8 cellular contexts compared by ENCODE assay signal in genomic region chr18:46073474-46074331, GRCh38. TPM values are rescaled to one million over a fixed set of nuclear protein-coding genes. Genes with fewer than 3 reads are reported as not detected.
DNase-seq lines count a peak whose midpoint lies in the region; ATAC-seq and TF ChIP-seq lines count a peak whose summit lies in the region.

No MANE protein-coding gene starts in this region.

- peak; percentile 54 for ATAC-seq in activated T-helper 17 cell treated with anti-CD3 and anti-CD28 coated beads, Interleukin-2, amount 50 U/mL, for 72 hours (replicated peaks)
- ATAC-seq in foreskin keratinocyte (peak; percentile 31), omental fat pad (ENCODE audit: low FRiP score) (no peak), GM18498 (IDR thresholded peaks at IDR 0.05; ENCODE audit: unreplicated experiment) (no peak)

- H3K27me3 Mint-ChIP-seq in activated T-helper 17 cell treated with anti-CD3 and anti-CD28 coated beads, Interleukin-2, amount 50 U/mL, for 72 hours, result no peaks in the 10 kb centered on the region
- no peaks in the 10 kb centered on the region for H3K27me3 Mint-ChIP-seq in osteocyte (ENCODE audit: unreplicated experiment)

- H3K9me3 Mint-ChIP-seq in activated T-helper 17 cell treated with anti-CD3 and anti-CD28 coated beads, Interleukin-2, amount 50 U/mL, for 72 hours, result no peaks in the 10 kb centered on the region
- H3K9me3 Mint-ChIP-seq in osteocyte (ENCODE audit: unreplicated experiment), result no peaks in the 10 kb centered on the region

- peak overlapping the region; percentile 52 for H3K27ac Mint-ChIP-seq in activated T-helper 17 cell treated with anti-CD3 and anti-CD28 coated beads, Interleukin-2, amount 50 U/mL, for 72 hours
- H3K27ac Mint-ChIP-seq in osteocyte (ENCODE audit: unreplicated experiment), result no peak overlapping the region

- H3K36me3 Mint-ChIP-seq in activated T-helper 17 cell treated with anti-CD3 and anti-CD28 coated beads, Interleukin-2, amount 50 U/mL, for 72 hours (ENCODE audit: low read depth), result peaks cover 6% of the 10 kb centered on the region
- H3K36me3 Mint-ChIP-seq in osteocyte (ENCODE audit: unreplicated experiment), result no peaks in the 10 kb centered on the region

- no peaks in the 10 kb centered on the region for H3K27me3 ChIP-seq in foreskin keratinocyte

- H3K27ac ChIP-seq in foreskin keratinocyte, result no peak overlapping the region

- peak; percentile 91 for TF ChIP-seq CTCF in foreskin keratinocyte (conservative IDR thresholded peaks at IDR 0.05)
- peak; percentile 76 for TF ChIP-seq CTCF in osteocyte (IDR thresholded peaks at IDR 0.05)
- TF ChIP-seq CTCF in omental fat pad (IDR thresholded peaks at IDR 0.05), result no peak

- peak overlapping the region; percentile 19 for H3K4me3 Mint-ChIP-seq in activated T-helper 17 cell treated with anti-CD3 and anti-CD28 coated beads, Interleukin-2, amount 50 U/mL, for 72 hours
- no peak overlapping the region for H3K4me3 Mint-ChIP-seq in osteocyte (ENCODE audit: unreplicated experiment)

- peaks cover 8% of the 10 kb centered on the region for H3K4me1 ChIP-seq in foreskin keratinocyte

- peaks cover 20% of the 10 kb centered on the region for H3K4me1 Mint-ChIP-seq in activated T-helper 17 cell treated with anti-CD3 and anti-CD28 coated beads, Interleukin-2, amount 50 U/mL, for 72 hours
- H3K4me1 Mint-ChIP-seq in osteocyte (ENCODE audit: unreplicated experiment), result peaks cover 20% of the 10 kb centered on the region

- DNase-seq in Daoy (ENCODE audit: low read depth) (peak; percentile 39), HUDEP-2 (lab: John Stamatoyannopoulos, UW; ENCODE audit: unreplicated experiment in 76 of 76) (peak in 49 of 76 experiments; percentile 1 to 91 (median 54)), NOMO-1 treated with dmso at 0.1 percent for 144 hours (lab: John Stamatoyannopoulos, UW; ENCODE audit: unreplicated experiment) (peak; percentile 58), foreskin keratinocyte (peak in 1 of 2 donors; percentile 67), osteocyte (ENCODE audit: extremely low spot score, unreplicated experiment) (peak; percentile 77), omental fat pad (ENCODE audit: low spot score) (no peak)

RNA-seq across cellular contexts. Expression of gene PSTPIP2, which starts 1.6 kb away (rescaled TPM):
- 0.69 and 4.7 TPM in 2 replicates for total RNA-seq in Daoy (2014; rRNA removed; shearing (Covaris generic))
- total RNA-seq in activated T-helper 17 cell treated with anti-CD3 and anti-CD28 coated beads, Interleukin-2, amount 50 U/mL, for 72 hours, result 1 to 10 TPM; 4.3 to 8.1 TPM
- 26.5 and 31.4 TPM in 2 replicates for total RNA-seq in foreskin keratinocyte
- polyA plus RNA-seq in foreskin keratinocyte, result 13.3 and 17.4 TPM in 2 replicates
- total RNA-seq in osteocyte, result 4.5 TPM in 2 replicates
- total RNA-seq in omental fat pad, result 10 to 100 TPM in 2 of 4 donors, 1 to 10 TPM in 2; 4.4 to 17.0 (median 8.2) TPM

RNA-seq across cellular contexts. Expression of gene ATP5F1A, which starts 24.4 kb away (rescaled TPM):
- total RNA-seq in Daoy (2014; rRNA removed; shearing (Covaris generic)), result 627 and 878 TPM in 2 replicates
- 100 to 1,000 TPM; 278 to 511 TPM for total RNA-seq in activated T-helper 17 cell treated with anti-CD3 and anti-CD28 coated beads, Interleukin-2, amount 50 U/mL, for 72 hours
- total RNA-seq in foreskin keratinocyte, result 465 and 470 TPM in 2 replicates
- polyA plus RNA-seq in foreskin keratinocyte, result 350 and 392 TPM in 2 replicates
- 346 and 359 TPM in 2 replicates for total RNA-seq in osteocyte
- total RNA-seq in omental fat pad, result 100 to 1,000 TPM; 322 to 491 (median 393) TPM

RNA-seq across cellular contexts. Expression of gene HAUS1, which starts 30.5 kb away (rescaled TPM):
- total RNA-seq in Daoy (2014; rRNA removed; shearing (Covaris generic)), result 46.7 and 63.9 TPM in 2 replicates
- total RNA-seq in activated T-helper 17 cell treated with anti-CD3 and anti-CD28 coated beads, Interleukin-2, amount 50 U/mL, for 72 hours, result 10 to 100 TPM; 34.3 to 54.5 TPM
- total RNA-seq in foreskin keratinocyte, result 51.6 and 52.3 TPM in 2 replicates
- polyA plus RNA-seq in foreskin keratinocyte, result 54.8 and 58.7 TPM in 2 replicates
- total RNA-seq in osteocyte, result 37.0 and 37.3 TPM in 2 replicates
- total RNA-seq in omental fat pad, result 10 to 100 TPM; 23.4 to 28.5 (median 27.3) TPM

Comparison
In these comparisons a context has a peak if more than half of its experiments do, and no peak if none do; other contexts are left out.
1. ATAC-seq: peak in activated T-helper 17 cell treated with anti-CD3 and anti-CD28 coated beads, Interleukin-2, amount 50 U/mL, for 72 hours (single experiment) and foreskin keratinocyte (single experiment); none in omental fat pad (single experiment) and GM18498 (single experiment).
2. CTCF ChIP-seq: peak in foreskin keratinocyte (single experiment) and osteocyte (single experiment); none in omental fat pad (0 of 3).